In the genomic region with DNA sequence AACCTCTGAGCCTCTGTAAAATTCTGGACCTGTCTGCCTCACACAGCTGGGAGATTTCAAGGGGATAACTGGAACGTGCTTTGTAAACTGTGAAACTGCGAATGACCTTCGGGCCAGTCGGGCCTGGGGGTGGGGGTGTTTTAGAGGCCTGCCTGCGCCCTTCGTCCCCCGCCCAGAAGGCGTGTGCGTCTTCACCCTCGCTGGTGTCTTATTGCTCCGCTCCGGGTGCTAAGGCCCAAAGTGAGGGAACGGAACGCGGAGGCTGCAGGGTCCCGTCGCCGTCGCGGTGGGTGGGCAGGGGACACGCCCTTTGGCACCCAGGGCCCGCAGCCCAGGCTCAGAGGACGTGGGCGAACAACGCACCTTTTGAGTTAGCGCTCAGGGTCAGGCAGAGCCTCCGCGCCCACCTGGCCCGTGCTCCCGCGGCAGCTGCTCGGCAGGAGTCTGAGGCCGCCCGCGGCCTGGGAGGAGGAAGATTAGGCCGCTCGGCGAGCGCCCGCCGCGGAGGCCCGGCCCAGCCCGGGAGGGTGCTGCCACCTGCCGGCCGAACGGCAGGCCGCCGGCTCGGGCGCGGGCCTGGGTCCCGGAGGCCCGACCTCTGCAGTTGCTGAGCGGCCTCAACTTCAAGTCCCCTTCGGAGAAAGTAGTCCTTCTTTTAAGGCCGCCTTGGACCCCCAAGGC, we compare ENCODE assay signal across 8 cellular contexts. TPM values are rescaled to one million over a fixed set of nuclear protein-coding genes. Genes with fewer than 3 reads are reported as not detected.
DNase-seq lines count a peak whose midpoint lies in the region; ATAC-seq and TF ChIP-seq lines count a peak whose summit lies in the region.

No MANE protein-coding gene starts in this region.

- H3K27me3 Mint-ChIP-seq in immature natural killer cell (ENCODE audit: low read depth in 3 of 3): peaks cover 9 to 15% (median 12%) of the 10 kb centered on the region in 3 donors

- peak; percentile 56 for ATAC-seq in GM18868 (IDR thresholded peaks at IDR 0.05; ENCODE audit: unreplicated experiment)

- peaks cover 0 to 5% (median 0%) of the 10 kb centered on the region in 3 donors for H3K36me3 Mint-ChIP-seq in immature natural killer cell

- H3K4me3 ChIP-seq in WI38 (ENCODE audit: low read depth, low read length): peak overlapping the region; percentile 44

- peak; percentile 99 for TF ChIP-seq CTCF in 22Rv1 (IDR thresholded peaks at IDR 0.05)
- TF ChIP-seq CTCF in WI38 (IDR thresholded peaks at IDR 0.05; ENCODE audit: low read depth, low read length): peak; percentile 52

- peak; percentile 50 for DNase-seq in NCI-H1105 treated with DMSO at 0.1 percent for 48 hours (lab: John Stamatoyannopoulos, UW)
- DNase-seq in T47D (ENCODE audit: low read depth in 1 of 2, low spot score in 1 of 2): peak; percentile 69 to 92
- DNase-seq in immature natural killer cell: peak; percentile 58 to 64 (median 59)
- peak; percentile 18 to 57 (median 57) for DNase-seq in stimulated activated CD4-positive, alpha-beta T cell treated with anti-CD3 and anti-CD28 coated beads, Interleukin-12 subunit alpha, Interleukin-12 subunit beta, amount 100 ng/mL, for 48 hours (ENCODE audit: low read depth in 2 of 3, low spot score in 1 of 3)
- no peak for DNase-seq in pons (ENCODE audit: low spot score)

- in situ Hi-C loops in T47D (cut with HindIII; ENCODE audit: low pct_unique_long_range_greater_than_20kb, low sequenced_read_pairs): no loop called here

- peak overlapping the region in 1 of 6 donors; percentile 31 for H3K27ac Mint-ChIP-seq in immature natural killer cell

- H3K27ac ChIP-seq in 22Rv1: peak overlapping the region; percentile 32

- H3K4me3 Mint-ChIP-seq in immature natural killer cell: peak overlapping the region; percentile 51 to 78 (median 73)

- peaks cover 22 to 24% of the 10 kb centered on the region in 2 donors for H3K4me1 Mint-ChIP-seq in immature natural killer cell

- H3K9me3 Mint-ChIP-seq in immature natural killer cell: no peaks in the 10 kb centered on the region

RNA-seq across cellular contexts. Expression of gene DCAKD, which starts 29.7 kb away (rescaled TPM):
- polyA plus RNA-seq in immature natural killer cell: 10 to 100 TPM in 1 of 3 donors, 1 to 10 TPM in 2; 8.3 to 22.9 (median 9.3) TPM

RNA-seq across cellular contexts. Expression of gene NMT1, which starts 39.4 kb away (rescaled TPM):
- polyA plus RNA-seq in immature natural killer cell: 10 to 100 TPM; 53.8 to 74.1 (median 69.9) TPM

RNA-seq across cellular contexts. Expression of gene C1QL1, which starts 53.6 kb away (rescaled TPM):
- under 1 TPM in 1 of 3 donors, not detected in 2; 0.20 TPM for polyA plus RNA-seq in immature natural killer cell
